Comparison of ENCODE assay signal across 1 cellular context in genomic region chr3:171810278-171811058, GRCh38.
TF ChIP-seq lines count a peak whose summit lies in the region.

Gene PLD1 (minus strand): TSS chr3:171810483. CDS start chr3:171738051, 72,432 bp downstream.

TF ChIP-seq in HepG2, 621 proteins besides CTCF, POLR2A, EP300 and RAD21 (continued from another document and continues in another):
- TF ChIP-seq PREB (CRISPR knock-in tag; IDR thresholded peaks at IDR 0.05) = no peak
- peak; percentile 62 for TF ChIP-seq ZNF121 (CRISPR knock-in tag; IDR thresholded peaks at IDR 0.05)
- TF ChIP-seq MED13 (CRISPR knock-in tag; IDR thresholded peaks at IDR 0.05) = no peak; the same call in 1 of the 2 replicates
- TF ChIP-seq ZNF652 (CRISPR knock-in tag; IDR thresholded peaks at IDR 0.05; ENCODE audit: borderline replicate concordance, low read depth) = no peak
- TF ChIP-seq SP1 (IDR thresholded peaks at IDR 0.05) = no peak
- TF ChIP-seq SP1 (CRISPR knock-in tag; IDR thresholded peaks at IDR 0.05) = peak; percentile 54; the same call in 1 of the 2 replicates
- no peak for TF ChIP-seq E2F5 (CRISPR knock-in tag; conservative IDR thresholded peaks at IDR 0.05)
- TF ChIP-seq YY1 (IDR thresholded peaks at IDR 0.05; ENCODE audit: insufficient read depth, insufficient replicate concordance, low read depth, low read length) = no peak
- TF ChIP-seq PPARG (CRISPR knock-in tag; conservative IDR thresholded peaks at IDR 0.05) = peak; percentile 49; the same call in 1 of the 2 replicates
- no peak; the same call in 1 of the 2 replicates for TF ChIP-seq HMG20A (CRISPR knock-in tag; IDR thresholded peaks at IDR 0.05; ENCODE audit: borderline replicate concordance)
- TF ChIP-seq EED (CRISPR knock-in tag; IDR thresholded peaks at IDR 0.05) = 0 out of 2 replicates have a peak, but pooled peaks have one; percentile 77
- TF ChIP-seq ZFYVE20 (CRISPR knock-in tag; IDR thresholded peaks at IDR 0.05; ENCODE audit: borderline replicate concordance, low read depth) = no peak
- no peak for TF ChIP-seq ZNF720 (CRISPR knock-in tag; IDR thresholded peaks at IDR 0.05)
- TF ChIP-seq SUZ12 (IDR thresholded peaks at IDR 0.05; ENCODE audit: low read depth, low read length) = no peak
- no peak; the same call in 1 of the 2 replicates for TF ChIP-seq KLF12 (CRISPR knock-in tag; IDR thresholded peaks at IDR 0.05; ENCODE audit: borderline replicate concordance)
- TF ChIP-seq ZNF777 (CRISPR knock-in tag; IDR thresholded peaks at IDR 0.05) = peak; percentile 16; the same call in 1 of the 2 replicates
- no peak for TF ChIP-seq ZNF841 (CRISPR knock-in tag; IDR thresholded peaks at IDR 0.05; ENCODE audit: borderline replicate concordance)
- no peak for TF ChIP-seq ZKSCAN5 (CRISPR knock-in tag; IDR thresholded peaks at IDR 0.05)
- TF ChIP-seq PRPF4 (IDR thresholded peaks at IDR 0.05; ENCODE audit: low read depth, low read length, poor library complexity, severe bottlenecking) = no peak
- peak; percentile 67; the same call in 1 of the 2 replicates for TF ChIP-seq MEIS1 (CRISPR knock-in tag; IDR thresholded peaks at IDR 0.05; ENCODE audit: borderline replicate concordance)
- TF ChIP-seq KMT2A (CRISPR knock-in tag; IDR thresholded peaks at IDR 0.05) = peak; percentile 72
- no peak for TF ChIP-seq LRRFIP1 (CRISPR knock-in tag; conservative IDR thresholded peaks at IDR 0.05)
- peak; percentile 57; the same call in 1 of the 2 replicates for TF ChIP-seq ZGPAT (CRISPR knock-in tag; IDR thresholded peaks at IDR 0.05)
- TF ChIP-seq FLYWCH1 (CRISPR knock-in tag; IDR thresholded peaks at IDR 0.05) = no peak
- no peak for TF ChIP-seq ZMAT5 (CRISPR knock-in tag; IDR thresholded peaks at IDR 0.05; ENCODE audit: borderline replicate concordance, low read depth)
- TF ChIP-seq ARNTL (CRISPR knock-in tag; IDR thresholded peaks at IDR 0.05) = no peak
- TF ChIP-seq ZNF503 (CRISPR knock-in tag; IDR thresholded peaks at IDR 0.05) = peak; percentile 33; the same call in 1 of the 2 replicates
- TF ChIP-seq ZBTB49 (CRISPR knock-in tag; IDR thresholded peaks at IDR 0.05; ENCODE audit: borderline replicate concordance) = no peak
- no peak for TF ChIP-seq HMGA1 (CRISPR knock-in tag; conservative IDR thresholded peaks at IDR 0.05)
- no peak for TF ChIP-seq DDIT3 (CRISPR knock-in tag; IDR thresholded peaks at IDR 0.05)
- TF ChIP-seq KAT8 (CRISPR knock-in tag; IDR thresholded peaks at IDR 0.05) = peak; percentile 69; the same call in 1 of the 2 replicates
- no peak for TF ChIP-seq RFX3 (CRISPR knock-in tag; IDR thresholded peaks at IDR 0.05)
- TF ChIP-seq U2AF2 (IDR thresholded peaks at IDR 0.05; ENCODE audit: low read depth, low read length) = no peak
- TF ChIP-seq MAF1 (CRISPR knock-in tag; IDR thresholded peaks at IDR 0.05; ENCODE audit: borderline replicate concordance) = no peak
- TF ChIP-seq ZNF790 (CRISPR knock-in tag; IDR thresholded peaks at IDR 0.05; ENCODE audit: borderline replicate concordance) = no peak
- TF ChIP-seq ZBTB2 (CRISPR knock-in tag; IDR thresholded peaks at IDR 0.05; ENCODE audit: low read depth) = no peak; the same call in 1 of the 2 replicates
- TF ChIP-seq CEBPB (IDR thresholded peaks at IDR 0.05; ENCODE audit: borderline replicate concordance, low read depth, low read length) = no peak
- TF ChIP-seq ZFP90 (CRISPR knock-in tag; IDR thresholded peaks at IDR 0.05; ENCODE audit: borderline replicate concordance) = no peak; the same call in 1 of the 2 replicates
- TF ChIP-seq ZNF451 (CRISPR knock-in tag; IDR thresholded peaks at IDR 0.05) = no peak; the same call in 1 of the 2 replicates
- 0 out of 2 replicates have a peak, but pooled peaks have one; percentile 16 for TF ChIP-seq HNF4A (CRISPR knock-in tag; IDR thresholded peaks at IDR 0.05)
- 0 out of 2 replicates have a peak, but pooled peaks have one; percentile 1 for TF ChIP-seq PAWR (CRISPR knock-in tag; IDR thresholded peaks at IDR 0.05; ENCODE audit: borderline replicate concordance)
- peak; percentile 88 for TF ChIP-seq ZNF564 (CRISPR knock-in tag; IDR thresholded peaks at IDR 0.05)
- no peak for TF ChIP-seq PITX1 (CRISPR knock-in tag; IDR thresholded peaks at IDR 0.05)
- 0 out of 2 replicates have a peak, but pooled peaks have one; percentile 26 for TF ChIP-seq ZNF724P (CRISPR knock-in tag; IDR thresholded peaks at IDR 0.05; ENCODE audit: borderline replicate concordance)
- no peak for TF ChIP-seq ZNF296 (CRISPR knock-in tag; conservative IDR thresholded peaks at IDR 0.05)
- no peak for TF ChIP-seq KMT2B (CRISPR knock-in tag; IDR thresholded peaks at IDR 0.05)
- TF ChIP-seq ZNF574 (CRISPR knock-in tag; IDR thresholded peaks at IDR 0.05) = 0 out of 2 replicates have a peak, but pooled peaks have one; percentile 28
- no peak; the same call in 1 of the 2 replicates for TF ChIP-seq E2F1 (CRISPR knock-in tag; IDR thresholded peaks at IDR 0.05)
- TF ChIP-seq SIN3A (IDR thresholded peaks at IDR 0.05; ENCODE audit: borderline replicate concordance, low read depth, low read length) = peak; percentile 52; the same call in 1 of the 2 replicates
- TF ChIP-seq ZBTB7A (CRISPR knock-in tag; IDR thresholded peaks at IDR 0.05) = no peak
